ENCODE assay signal across 2 cellular contexts in genomic region chrX:70970482-70970999, GRCh38.
TF ChIP-seq lines count a peak whose summit lies in the region.

No MANE protein-coding gene starts in this region.

TF ChIP-seq in Ishikawa, 13 proteins besides CTCF, POLR2A, EP300 and RAD21:
- no peak for TF ChIP-seq USF1 (IDR thresholded peaks at IDR 0.05)
- TF ChIP-seq, protein P1, sequence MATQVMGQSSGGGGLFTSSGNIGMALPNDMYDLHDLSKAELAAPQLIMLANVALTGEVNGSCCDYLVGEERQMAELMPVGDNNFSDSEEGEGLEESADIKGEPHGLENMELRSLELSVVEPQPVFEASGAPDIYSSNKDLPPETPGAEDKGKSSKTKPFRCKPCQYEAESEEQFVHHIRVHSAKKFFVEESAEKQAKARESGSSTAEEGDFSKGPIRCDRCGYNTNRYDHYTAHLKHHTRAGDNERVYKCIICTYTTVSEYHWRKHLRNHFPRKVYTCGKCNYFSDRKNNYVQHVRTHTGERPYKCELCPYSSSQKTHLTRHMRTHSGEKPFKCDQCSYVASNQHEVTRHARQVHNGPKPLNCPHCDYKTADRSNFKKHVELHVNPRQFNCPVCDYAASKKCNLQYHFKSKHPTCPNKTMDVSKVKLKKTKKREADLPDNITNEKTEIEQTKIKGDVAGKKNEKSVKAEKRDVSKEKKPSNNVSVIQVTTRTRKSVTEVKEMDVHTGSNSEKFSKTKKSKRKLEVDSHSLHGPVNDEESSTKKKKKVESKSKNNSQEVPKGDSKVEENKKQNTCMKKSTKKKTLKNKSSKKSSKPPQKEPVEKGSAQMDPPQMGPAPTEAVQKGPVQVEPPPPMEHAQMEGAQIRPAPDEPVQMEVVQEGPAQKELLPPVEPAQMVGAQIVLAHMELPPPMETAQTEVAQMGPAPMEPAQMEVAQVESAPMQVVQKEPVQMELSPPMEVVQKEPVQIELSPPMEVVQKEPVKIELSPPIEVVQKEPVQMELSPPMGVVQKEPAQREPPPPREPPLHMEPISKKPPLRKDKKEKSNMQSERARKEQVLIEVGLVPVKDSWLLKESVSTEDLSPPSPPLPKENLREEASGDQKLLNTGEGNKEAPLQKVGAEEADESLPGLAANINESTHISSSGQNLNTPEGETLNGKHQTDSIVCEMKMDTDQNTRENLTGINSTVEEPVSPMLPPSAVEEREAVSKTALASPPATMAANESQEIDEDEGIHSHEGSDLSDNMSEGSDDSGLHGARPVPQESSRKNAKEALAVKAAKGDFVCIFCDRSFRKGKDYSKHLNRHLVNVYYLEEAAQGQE (IDR thresholded peaks at IDR 0.05; ENCODE audit: low read depth): no peak
- TF ChIP-seq TEAD4 (IDR thresholded peaks at IDR 0.05): no peak
- no peak for TF ChIP-seq TCF12 (IDR thresholded peaks at IDR 0.05; ENCODE audit: low read depth)
- TF ChIP-seq CREB1 (IDR thresholded peaks at IDR 0.05; ENCODE audit: low read depth): no peak
- TF ChIP-seq EGR1 (IDR thresholded peaks at IDR 0.05): no peak
- TF ChIP-seq, protein P2, sequence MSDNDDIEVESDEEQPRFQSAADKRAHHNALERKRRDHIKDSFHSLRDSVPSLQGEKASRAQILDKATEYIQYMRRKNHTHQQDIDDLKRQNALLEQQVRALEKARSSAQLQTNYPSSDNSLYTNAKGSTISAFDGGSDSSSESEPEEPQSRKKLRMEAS (IDR thresholded peaks at IDR 0.05): no peak

TF ChIP-seq in HepG2, 621 proteins besides CTCF, POLR2A, EP300 and RAD21:
- TF ChIP-seq, protein P3, sequence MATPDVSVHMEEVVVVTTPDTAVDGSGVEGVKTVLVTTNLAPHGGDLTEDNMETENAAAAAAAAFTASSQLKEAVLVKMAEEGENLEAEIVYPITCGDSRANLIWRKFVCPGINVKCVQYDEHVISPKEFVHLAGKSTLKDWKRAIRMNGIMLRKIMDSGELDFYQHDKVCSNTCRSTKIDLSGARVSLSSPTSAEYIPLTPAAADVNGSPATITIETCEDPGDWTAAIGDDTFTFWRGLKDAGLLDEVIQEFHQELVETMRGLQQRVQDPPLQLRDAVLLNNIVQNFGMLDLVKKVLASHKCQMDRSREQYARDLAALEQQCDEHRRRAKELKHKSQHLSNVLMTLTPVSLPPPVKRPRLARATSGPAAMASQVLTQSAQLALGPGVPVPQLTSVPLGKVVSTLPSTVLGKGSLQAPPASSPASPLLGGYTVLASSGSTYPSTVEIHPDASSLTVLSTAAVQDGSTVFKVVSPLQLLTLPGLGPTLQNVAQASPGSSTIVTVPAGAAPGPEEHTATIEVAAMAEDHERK (CRISPR knock-in tag; IDR thresholded peaks at IDR 0.05; ENCODE audit: low read depth): no peak
- TF ChIP-seq NFE2 (CRISPR knock-in tag; IDR thresholded peaks at IDR 0.05): no peak
- no peak for TF ChIP-seq ZBTB38 (CRISPR knock-in tag; IDR thresholded peaks at IDR 0.05)
- TF ChIP-seq GATAD2A (CRISPR knock-in tag; IDR thresholded peaks at IDR 0.05): no peak
- TF ChIP-seq SMC3 (IDR thresholded peaks at IDR 0.05; ENCODE audit: low read length): peak; percentile 26; the same call in 1 of the 2 replicates
- no peak for TF ChIP-seq ZNF460 (CRISPR knock-in tag; IDR thresholded peaks at IDR 0.05; ENCODE audit: borderline replicate concordance)
- TF ChIP-seq ZNF788 (CRISPR knock-in tag; IDR thresholded peaks at IDR 0.05; ENCODE audit: borderline replicate concordance): no peak
- TF ChIP-seq RNF2 (conservative IDR thresholded peaks at IDR 0.05; ENCODE audit: low read depth): no peak
- no peak for TF ChIP-seq ZNF569 (CRISPR knock-in tag; IDR thresholded peaks at IDR 0.05; ENCODE audit: borderline replicate concordance)
- TF ChIP-seq HOXA3 (CRISPR knock-in tag; IDR thresholded peaks at IDR 0.05): no peak
- no peak for TF ChIP-seq ATF7-NPFF (CRISPR knock-in tag; IDR thresholded peaks at IDR 0.05; ENCODE audit: low read depth)
- TF ChIP-seq ZNF362 (CRISPR knock-in tag; IDR thresholded peaks at IDR 0.05; ENCODE audit: borderline replicate concordance): 0 out of 2 replicates have a peak, but pooled peaks have one; percentile 26
- no peak for TF ChIP-seq JDP2 (CRISPR knock-in tag; IDR thresholded peaks at IDR 0.05; ENCODE audit: borderline replicate concordance)
- TF ChIP-seq, protein P4, sequence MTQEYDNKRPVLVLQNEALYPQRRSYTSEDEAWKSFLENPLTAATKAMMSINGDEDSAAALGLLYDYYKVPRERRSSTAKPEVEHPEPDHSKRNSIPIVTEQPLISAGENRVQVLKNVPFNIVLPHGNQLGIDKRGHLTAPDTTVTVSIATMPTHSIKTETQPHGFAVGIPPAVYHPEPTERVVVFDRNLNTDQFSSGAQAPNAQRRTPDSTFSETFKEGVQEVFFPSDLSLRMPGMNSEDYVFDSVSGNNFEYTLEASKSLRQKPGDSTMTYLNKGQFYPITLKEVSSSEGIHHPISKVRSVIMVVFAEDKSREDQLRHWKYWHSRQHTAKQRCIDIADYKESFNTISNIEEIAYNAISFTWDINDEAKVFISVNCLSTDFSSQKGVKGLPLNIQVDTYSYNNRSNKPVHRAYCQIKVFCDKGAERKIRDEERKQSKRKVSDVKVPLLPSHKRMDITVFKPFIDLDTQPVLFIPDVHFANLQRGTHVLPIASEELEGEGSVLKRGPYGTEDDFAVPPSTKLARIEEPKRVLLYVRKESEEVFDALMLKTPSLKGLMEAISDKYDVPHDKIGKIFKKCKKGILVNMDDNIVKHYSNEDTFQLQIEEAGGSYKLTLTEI (CRISPR knock-in tag; conservative IDR thresholded peaks at IDR 0.05): no peak
- no peak for TF ChIP-seq TARDBP (CRISPR knock-in tag; IDR thresholded peaks at IDR 0.05)
- TF ChIP-seq STAG1 (CRISPR knock-in tag; IDR thresholded peaks at IDR 0.05): peak; percentile 32
